33 cellular contexts compared by ENCODE assay signal in the genomic region with DNA sequence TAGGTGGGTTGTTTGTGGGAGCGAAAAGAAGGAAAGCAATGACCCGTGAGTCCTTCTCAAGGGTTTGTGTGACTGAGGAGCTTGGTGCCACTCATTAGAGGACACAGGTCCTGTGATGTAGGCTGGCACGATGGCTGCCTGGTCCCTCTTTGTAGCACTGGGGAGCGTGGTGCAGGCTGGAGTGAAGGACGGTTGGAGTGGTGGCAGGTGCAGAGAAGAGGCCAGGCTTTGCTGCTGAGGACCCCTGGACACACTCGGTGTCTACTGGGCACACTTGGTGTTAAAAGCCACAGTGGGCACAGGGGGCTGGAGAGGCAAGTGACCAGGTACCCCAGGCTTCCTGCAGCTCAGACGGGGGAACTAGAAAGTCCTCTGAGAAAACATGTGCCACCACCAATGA.
"Had no signal": no experiment of that assay in that cellular context is flagged by ENCODE, and none has a peak within 500 bp of the region (broad histone marks: within the 10 kb centered on the region; RNA-seq: fewer than 3 reads in every experiment).

No MANE protein-coding gene starts in this region.

- FAIRE-seq: astrocyte, TTC549 had no signal

- ATAC-seq: activated CD8-positive, alpha-beta T cell treated with anti-CD3 and anti-CD28 coated beads for 36 hours; activated naive CD4-positive, alpha-beta T cell treated with anti-CD3 and anti-CD28 coated beads, Interleukin-2, amount 50 U/mL, for 72 hours; activated T-cell treated with anti-CD3 and anti-CD28 coated beads, Interleukin-2, amount 50 U/mL, for 4 hours; activated T-cell treated with anti-CD3 and anti-CD28 coated beads, Interleukin-2, amount 50 U/mL, for 72 hours; activated T-helper 17 cell treated with anti-CD3 and anti-CD28 coated beads, Interleukin-2, amount 50 U/mL, for 72 hours; body of pancreas had no signal

- H3K27ac ChIP-seq: adrenal gland, body of pancreas, brain microvascular endothelial cell, breast epithelium, VCaP had no signal

- H3K9me3 ChIP-seq: adrenal gland, body of pancreas, breast epithelium had no signal

- DNase-seq: activated B cell treated with CpG ODN at 0.5 μM for 24 hours; activated CD4-positive, alpha-beta memory T cell treated with anti-CD3 and anti-CD28 coated beads for 36 hours; activated CD4-positive, alpha-beta T cell treated with anti-CD3 and anti-CD28 coated beads for 4 hours; activated CD4-positive, alpha-beta T cell treated with anti-CD3 and anti-CD28 coated beads, Interleukin-2, amount 10 ng/mL, durations not matched to agents 24 days and 14 days; activated CD4-positive, alpha-beta T cell treated with anti-CD3 and anti-CD28 coated beads, Interleukin-2, amount 50 U/mL, for 1 hour; activated CD4-positive, alpha-beta T cell treated with anti-CD3 and anti-CD28 coated beads, Interleukin-2, amount 50 U/mL, for 4 hours; activated CD4-positive, CD25-positive, alpha-beta regulatory T cell treated with anti-CD3 and anti-CD28 coated beads, Interleukin-2, amount 50 U/mL, for 72 hours; activated CD8-positive, alpha-beta memory T cell treated with anti-CD3 and anti-CD28 coated beads, Interleukin-2, amount 50 U/mL, for 4 hours; activated CD8-positive, alpha-beta T cell treated with anti-CD3 and anti-CD28 coated beads for 36 hours; activated effector memory CD4-positive, alpha-beta T cell treated with anti-CD3 and anti-CD28 coated beads, Interleukin-2, amount 50 U/mL, for 16 hours; activated gamma-delta T cell treated with Interleukin-2 at 50 U/mL for 16 hours; activated naive CD4-positive, alpha-beta T cell; activated naive CD4-positive, alpha-beta T cell treated with anti-CD3 and anti-CD28 coated beads for 36 hours; activated naive CD4-positive, alpha-beta T cell treated with anti-CD3 and anti-CD28 coated beads, Interleukin-2, amount 50 U/mL, for 16 hours; activated naive CD8-positive, alpha-beta T cell treated with anti-CD3 and anti-CD28 coated beads for 36 hours; activated T-cell treated with anti-CD3 and anti-CD28 coated beads for 4 hours; activated T-cell treated with anti-CD3 and anti-CD28 coated beads, Interleukin-2, amount 50 U/mL, for 1 hour; activated T-cell treated with anti-CD3 and anti-CD28 coated beads, Interleukin-2, amount 50 U/mL, for 4 hours; activated T-cell treated with anti-CD3 and anti-CD28 coated beads, Interleukin-2, amount 50 U/mL, for 72 hours; adrenal gland; amniotic stem cell; body of pancreas; brain microvascular endothelial cell; central memory CD4-positive, alpha-beta T cell; T-helper 1 cell; T-helper 2 cell; T-helper 9 cell had no signal

- H3K27me3 ChIP-seq: adrenal gland, body of pancreas, brain microvascular endothelial cell, breast epithelium had no signal

- H3K4me3 ChIP-seq: adrenal gland, body of pancreas, breast epithelium had no signal

- H3K4me1 ChIP-seq: adrenal gland, body of pancreas, breast epithelium had no signal

- H3K36me3 ChIP-seq: adrenal gland, brain microvascular endothelial cell, breast epithelium had no signal
